1 cellular context compared by ENCODE assay signal in the genomic region with DNA sequence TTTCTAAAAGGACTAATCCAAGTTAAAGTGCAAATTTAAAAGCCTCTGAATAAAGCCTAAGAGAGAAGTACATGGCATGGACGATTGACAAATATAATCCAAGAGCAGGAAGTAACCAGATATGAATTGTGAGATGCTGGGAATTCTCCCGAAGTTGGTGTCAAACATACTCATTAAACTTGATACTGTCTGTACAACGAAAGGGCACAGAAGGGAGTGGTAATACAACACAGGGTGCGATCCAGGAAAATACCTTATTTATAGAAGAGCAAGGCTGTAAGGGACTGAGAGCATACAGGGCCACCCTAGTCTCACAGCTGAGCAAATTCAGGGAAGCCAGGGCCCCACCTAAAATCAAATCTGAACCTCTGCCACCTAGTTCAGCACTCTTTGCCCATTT.
TF ChIP-seq lines count a peak whose summit lies in the region.

No MANE protein-coding gene starts in this region.

TF ChIP-seq in IMR-90, 13 proteins besides CTCF, POLR2A, EP300 and RAD21 (continued from another document):
- TF ChIP-seq, protein P1, sequence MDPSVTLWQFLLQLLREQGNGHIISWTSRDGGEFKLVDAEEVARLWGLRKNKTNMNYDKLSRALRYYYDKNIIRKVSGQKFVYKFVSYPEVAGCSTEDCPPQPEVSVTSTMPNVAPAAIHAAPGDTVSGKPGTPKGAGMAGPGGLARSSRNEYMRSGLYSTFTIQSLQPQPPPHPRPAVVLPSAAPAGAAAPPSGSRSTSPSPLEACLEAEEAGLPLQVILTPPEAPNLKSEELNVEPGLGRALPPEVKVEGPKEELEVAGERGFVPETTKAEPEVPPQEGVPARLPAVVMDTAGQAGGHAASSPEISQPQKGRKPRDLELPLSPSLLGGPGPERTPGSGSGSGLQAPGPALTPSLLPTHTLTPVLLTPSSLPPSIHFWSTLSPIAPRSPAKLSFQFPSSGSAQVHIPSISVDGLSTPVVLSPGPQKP (IDR thresholded peaks at IDR 0.05; ENCODE audit: borderline replicate concordance, low read depth, low read length) = no peak
- TF ChIP-seq, protein P2, sequence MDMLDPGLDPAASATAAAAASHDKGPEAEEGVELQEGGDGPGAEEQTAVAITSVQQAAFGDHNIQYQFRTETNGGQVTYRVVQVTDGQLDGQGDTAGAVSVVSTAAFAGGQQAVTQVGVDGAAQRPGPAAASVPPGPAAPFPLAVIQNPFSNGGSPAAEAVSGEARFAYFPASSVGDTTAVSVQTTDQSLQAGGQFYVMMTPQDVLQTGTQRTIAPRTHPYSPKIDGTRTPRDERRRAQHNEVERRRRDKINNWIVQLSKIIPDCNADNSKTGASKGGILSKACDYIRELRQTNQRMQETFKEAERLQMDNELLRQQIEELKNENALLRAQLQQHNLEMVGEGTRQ (IDR thresholded peaks at IDR 0.05; ENCODE audit: low read depth, low read length) = no peak
- TF ChIP-seq MAFK (IDR thresholded peaks at IDR 0.05; ENCODE audit: low read depth, low read length) = no peak
- TF ChIP-seq CHD1 (IDR thresholded peaks at IDR 0.05; ENCODE audit: low read depth, low read length) = no peak
- TF ChIP-seq NFE2L2 (IDR thresholded peaks at IDR 0.05; ENCODE audit: low read depth, low read length) = no peak
- no peak for TF ChIP-seq SMC3 (IDR thresholded peaks at IDR 0.05; ENCODE audit: low read depth, low read length)
- TF ChIP-seq MXI1 (IDR thresholded peaks at IDR 0.05; ENCODE audit: borderline replicate concordance, low read depth, low read length) = no peak
- TF ChIP-seq BHLHE40 (IDR thresholded peaks at IDR 0.05; ENCODE audit: low read depth, low read length) = no peak
TF ChIP-seq in IMR-90: peak in this region for 0.
